Comparison of ENCODE assay signal across 8 cellular contexts in the genomic region with DNA sequence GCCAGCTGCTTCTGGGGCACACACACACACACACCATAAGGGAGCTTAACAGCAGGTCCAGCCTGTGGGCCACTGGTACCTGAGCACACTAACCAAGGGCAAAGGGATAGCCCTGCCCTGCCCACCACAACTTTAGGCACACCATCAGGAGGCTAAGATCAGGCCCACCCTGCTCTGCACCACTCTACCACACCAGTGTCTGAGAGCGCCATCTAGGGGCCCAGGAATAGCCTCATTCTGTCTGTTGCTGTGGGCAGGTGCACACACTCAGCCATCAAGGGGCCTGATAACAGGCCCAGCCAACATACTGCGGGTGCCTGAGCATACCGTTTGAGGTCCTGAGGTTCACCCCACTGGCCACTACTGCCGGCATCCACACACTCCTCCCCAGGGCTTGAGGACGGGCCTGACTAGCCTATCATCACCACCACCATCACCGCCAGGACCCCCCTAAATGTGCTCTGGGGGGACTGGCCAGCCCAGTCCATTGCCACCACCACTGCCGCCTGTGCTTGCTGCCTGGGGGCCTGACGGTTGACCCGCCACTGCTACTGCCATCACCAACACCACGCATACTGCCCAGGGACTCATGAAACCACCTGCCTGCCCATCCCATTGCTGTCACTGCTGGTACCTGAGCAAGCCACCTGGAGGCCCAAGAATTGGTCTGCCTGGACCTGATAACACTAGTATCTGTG. TPM values are rescaled to one million over a fixed set of nuclear protein-coding genes. Genes with fewer than 3 reads are reported as not detected.
A peak's percentile ranks its signal among the peaks of the same experiment; 100 is the strongest.
DNase-seq lines count a peak whose midpoint lies in the region; ATAC-seq, FAIRE-seq and TF ChIP-seq lines count a peak whose summit lies in the region.

No MANE protein-coding gene starts in this region.

- intact Hi-C loops in A673 (cut with micrococcal nuclease; ENCODE audit: unreplicated experiment) (no loop called here), GM12878 (cut with micrococcal nuclease; ENCODE audit: unreplicated experiment) (loop anchor here (1.0 kb wide), 1 partner anchor 95 kb away; no protein-coding TSS in a partner anchor)

- H3K4me3 ChIP-seq in A673 (ENCODE audit: low read depth, low read length, poor library complexity, severe bottlenecking) (no peak overlapping the region), GM12878 (no peak overlapping the region)

- POLR2A ChIA-PET in A673 (lab: Charles Lee; ENCODE audit: low non-redundant PET) = no interaction called here
- POLR2A ChIA-PET in GM12878 (lab: Charles Lee) = no interaction called here

- H3K4me1 Mint-ChIP-seq in natural killer cell treated with Interleukin-12 subunit alpha and Interleukin-12 subunit beta and Interleukin-15 and Interleukin-18, amount 100 ng/mL, for 72 hours (ENCODE audit: low read depth in 2 of 2) = peaks cover 11 to 19% of the 10 kb centered on the region in 2 donors

- BruUV-seq in A673 (replicated peaks; lab: Mats Ljungman, UMichigan) (no TSS peak), GM12878 (replicated peaks; lab: Mats Ljungman, UMichigan) (no TSS peak)

- no peak overlapping the region for H3K4me2 ChIP-seq in GM12878 (ENCODE audit: control insufficient read depth, insufficient read depth)

- 77% methylated on average over 10 of the region's 10 CpGs for WGBS in GM12878 (ENCODE audit: insufficient coverage, insufficient replicate concordance, low lambda C conversion rate, missing lambda C conversion rate)

- no peaks in the 10 kb centered on the region for H3K4me1 ChIP-seq in A673 (ENCODE audit: insufficient read depth, low read length, poor library complexity, severe bottlenecking)
- no peaks in the 10 kb centered on the region for H3K4me1 ChIP-seq in GM12878 (ENCODE audit: control insufficient read depth, insufficient read depth, low read length)

- TF ChIP-seq EP300 in GM12878 (IDR thresholded peaks at IDR 0.05; ENCODE audit: borderline replicate concordance in 1 of 2, control insufficient read depth in 1 of 2, low read depth in 2 of 2, low read length in 2 of 2) = no peak

- H3K79me2 ChIP-seq in GM12878 (ENCODE audit: control insufficient read depth, insufficient read depth, low read length) = peaks cover 5% of the 10 kb centered on the region

- DNase-seq in A673 (ENCODE audit: low spot score) (peak; percentile 52), GM18507 (ENCODE audit: extremely low spot score, insufficient read length, low read depth) (no peak), SKM-1 (lab: John Stamatoyannopoulos, UW; ENCODE audit: unreplicated experiment) (peak; percentile 11), GM12878 (ENCODE audit: low read depth, low spot score) (no peak), NCI-H1436 (lab: John Stamatoyannopoulos, UW) (no peak)
- no peak for DNase-seq in natural killer cell treated with Interleukin-12 subunit alpha and Interleukin-12 subunit beta and Interleukin-15 and Interleukin-18, amount 100 ng/mL, for 72 hours (ENCODE audit: low spot score)

- H3K36me3 ChIP-seq in A673 (ENCODE audit: insufficient read depth, low read length, poor library complexity, severe bottlenecking) = no peaks in the 10 kb centered on the region
- H3K36me3 ChIP-seq in GM12878 (ENCODE audit: control insufficient read depth in 2 of 2, insufficient read depth in 2 of 2, low read length in 1 of 2) = peaks cover 4 to 11% of the 10 kb centered on the region in 2 experiments; a peak in 3 of 4 replicates

- no peak overlapping the region for H2AFZ ChIP-seq in GM12878 (ENCODE audit: control insufficient read depth, low read depth, low read length)

- H3K27ac Mint-ChIP-seq in natural killer cell treated with Interleukin-12 subunit alpha and Interleukin-12 subunit beta and Interleukin-15 and Interleukin-18, amount 100 ng/mL, for 72 hours = no peak overlapping the region

- H3K9me3 ChIP-seq in A673 (ENCODE audit: low read depth, low read length, poor library complexity, severe bottlenecking) = no peaks in the 10 kb centered on the region
- H3K9me3 ChIP-seq in GM12878 (replicated peaks; ENCODE audit: control insufficient read depth, insufficient read depth, low read length) = no peaks in the 10 kb centered on the region; the same call in 2 of the 3 replicates

- H3K36me3 Mint-ChIP-seq in natural killer cell treated with Interleukin-12 subunit alpha and Interleukin-12 subunit beta and Interleukin-15 and Interleukin-18, amount 100 ng/mL, for 72 hours = peaks cover 11% of the 10 kb centered on the region

- no peak overlapping the region for H3K4me3 Mint-ChIP-seq in natural killer cell treated with Interleukin-12 subunit alpha and Interleukin-12 subunit beta and Interleukin-15 and Interleukin-18, amount 100 ng/mL, for 72 hours

- no peak for TF ChIP-seq POLR2A in GM12878 (IDR thresholded peaks at IDR 0.05; ENCODE audit: low read depth, low read length)

- H3K9me3 Mint-ChIP-seq in natural killer cell treated with Interleukin-12 subunit alpha and Interleukin-12 subunit beta and Interleukin-15 and Interleukin-18, amount 100 ng/mL, for 72 hours = no peaks in the 10 kb centered on the region

- CTCF ChIA-PET in A673 (lab: Charles Lee) (no interaction called here), GM12878 (lab: Yijun Ruan, JAX) (interaction anchor here (0.6 to 2.3 kb wide), 9 partner anchors 9 to 281 kb away, joined by 3 to 15 read pairs (median 4); no protein-coding TSS in a partner anchor)

- SMC1A ChIA-PET in GM12878 (lab: Charles Lee; ENCODE audit: uncharacterized antibody, unreplicated experiment) = interaction anchor here (0.5 to 0.8 kb wide), 2 partner anchors 9 to 95 kb away, joined by 3 read pairs; no protein-coding TSS in a partner anchor

- H3K27ac ChIP-seq in A673 (ENCODE audit: low read depth, low read length, poor library complexity, severe bottlenecking) (no peak overlapping the region), GM12878 (ENCODE audit: control insufficient read depth, insufficient read depth) (no peak overlapping the region)

- peak; percentile 65 for TF ChIP-seq CTCF in A673 (conservative IDR thresholded peaks at IDR 0.05; ENCODE audit: low read depth, low read length)
- TF ChIP-seq CTCF in GM12878 (IDR thresholded peaks at IDR 0.05 in 2 of 3, conservative IDR thresholded peaks at IDR 0.05 in 1 of 3; ENCODE audit: control insufficient read depth in 2 of 3, extremely low read depth in 1 of 3, insufficient read depth in 1 of 3, low read depth in 3 of 3, low read length in 3 of 3) = peak; percentile 55 to 67 (median 63); a peak in 5 of 6 replicates

- TF ChIP-seq RAD21 in GM12878 (IDR thresholded peaks at IDR 0.05; ENCODE audit: insufficient read depth, low read depth, low read length) = peak; percentile 69

- H3K27me3 ChIP-seq in A673 (replicated peaks; ENCODE audit: insufficient read depth, low read depth, low read length, poor library complexity) (no peaks in the 10 kb centered on the region), GM12878 (replicated peaks in 1 of 2; ENCODE audit: control insufficient read depth in 2 of 2, insufficient read depth in 2 of 2, low read length in 1 of 2) (no peaks in the 10 kb centered on the region)

- no peaks in the 10 kb centered on the region for H4K20me1 ChIP-seq in GM12878 (ENCODE audit: control insufficient read depth, insufficient read depth)

- H3K9ac ChIP-seq in GM12878 (ENCODE audit: control insufficient read depth, insufficient read depth, low read length) = no peak overlapping the region

- ATAC-seq in GM12878 (peak; percentile 99), HG03196 (IDR thresholded peaks at IDR 0.05; ENCODE audit: unreplicated experiment) (no peak), HG03457 (IDR thresholded peaks at IDR 0.05; ENCODE audit: unreplicated experiment) (no peak)
- ATAC-seq in natural killer cell treated with Interleukin-12 subunit alpha and Interleukin-12 subunit beta and Interleukin-15 and Interleukin-18, amount 100 ng/mL, for 72 hours = peak; percentile 79 to 80

- RAD21 ChIA-PET in GM12878 (lab: Charles Lee; ENCODE audit: unreplicated experiment) = interaction anchor here (1.5 to 2.1 kb wide), 2 partner anchors 59 to 95 kb away, joined by 3 to 12 read pairs; no protein-coding TSS in a partner anchor

- in situ Hi-C loops in GM12878 (cut with MboI) = no loop called here

- peak; percentile 21 for FAIRE-seq in GM18507 (lab: Jason Lieb, UNC)
- FAIRE-seq in GM12878 (lab: Jason Lieb, UNC) = no peak

- H3K27me3 Mint-ChIP-seq in natural killer cell treated with Interleukin-12 subunit alpha and Interleukin-12 subunit beta and Interleukin-15 and Interleukin-18, amount 100 ng/mL, for 72 hours = no peaks in the 10 kb centered on the region

RNA-seq across cellular contexts. Expression of a gene that starts 31.3 kb away (rescaled TPM):
- total RNA-seq in A673 (2021) (48.5 and 53.6 TPM in 2 replicates), GM12878 (2014; rRNA removed) (41.9 and 46.9 TPM in 2 replicates), GM12878 (2014; rRNA removed; fragmentation: Illumina TruSeq; extraction: Trizol) (37.5 and 40.2 TPM in 2 replicates), GM12878 (2021) (38.3 and 41.6 TPM in 2 replicates)
- total RNA-seq in GM12878 (2013; cell fraction: nucleolus; rRNA removed) = 97.5 and 114 TPM in 2 replicates
- polyA plus RNA-seq in GM12878 (2011; ENCODE audit: low read depth) = 11.3 TPM
- polyA plus RNA-seq in GM12878 (2011; rRNA removed) (46.4 and 68.5 TPM in 2 replicates), GM12878 (2014; fragmentation: Illumina TruSeq; extraction: Trizol) (36.7 TPM in 2 replicates), GM12878 (2014; fragmentation: Nextera tagmentation; extraction: Ambion mirVana) (10 to 100 TPM; 46.5 to 67.2 TPM), GM12878 (2014; rRNA removed) (34.5 and 43.6 TPM in 2 replicates), GM12878 (2016; fragmentation: Nextera tagmentation; extraction: Ambion mirVana) (10 to 100 TPM; 72.3 to 74.2 TPM)
- 35.9 and 46.6 TPM in 2 replicates for polyA plus RNA-seq in GM12878 (2011; cell fraction: cytosol; rRNA removed)
- polyA plus RNA-seq in GM12878 (2011; cell fraction: nucleus; rRNA removed) = 25.8 and 25.9 TPM in 2 replicates
- 15.8 and 17.9 TPM in 2 replicates for polyA plus RNA-seq in GM12878 (2012)
- polyA minus RNA-seq in GM12878 (2011; rRNA and poly(A)+ RNA removed) = 20.3 and 27.5 TPM in 2 replicates
- polyA minus RNA-seq in GM12878 (2011; cell fraction: cytosol; rRNA and poly(A)+ RNA removed) = 5.1 and 13.8 TPM in 2 replicates
- 27.0 and 42.8 TPM in 2 replicates for polyA minus RNA-seq in GM12878 (2011; cell fraction: nucleus; rRNA and poly(A)+ RNA removed)
- total RNA-seq in natural killer cell treated with Interleukin-12 subunit alpha and Interleukin-12 subunit beta and Interleukin-15 and Interleukin-18, amount 100 ng/mL, for 72 hours = 10 to 100 TPM; 27.7 to 44.7 TPM

RNA-seq across cellular contexts. Expression of a gene that starts 31.4 kb away (rescaled TPM):
- total RNA-seq in A673 (2021) = 17.3 and 22.6 TPM in 2 replicates
- 38.0 and 48.8 TPM in 2 replicates for total RNA-seq in GM12878 (2013; cell fraction: nucleolus; rRNA removed)
- 15.5 and 21.7 TPM in 2 replicates for total RNA-seq in GM12878 (2014; rRNA removed)
- total RNA-seq in GM12878 (2014; rRNA removed; fragmentation: Illumina TruSeq; extraction: Trizol) = 20.7 and 21.0 TPM in 2 replicates
- 17.1 and 18.2 TPM in 2 replicates for total RNA-seq in GM12878 (2021)
- 11.4 TPM for polyA plus RNA-seq in GM12878 (2011; ENCODE audit: low read depth)
- polyA plus RNA-seq in GM12878 (2011; rRNA removed) = 24.5 and 40.9 TPM in 2 replicates
- 10.7 and 12.3 TPM in 2 replicates for polyA plus RNA-seq in GM12878 (2011; cell fraction: cytosol; rRNA removed)
- 8.2 and 9.9 TPM in 2 replicates for polyA plus RNA-seq in GM12878 (2011; cell fraction: nucleus; rRNA removed)
- 10.6 and 12.7 TPM in 2 replicates for polyA plus RNA-seq in GM12878 (2012)
- polyA plus RNA-seq in GM12878 (2014; fragmentation: Illumina TruSeq; extraction: Trizol) = 17.8 and 20.2 TPM in 2 replicates
- 10 to 100 TPM; 34.0 to 40.0 TPM for polyA plus RNA-seq in GM12878 (2014; fragmentation: Nextera tagmentation; extraction: Ambion mirVana)
- polyA plus RNA-seq in GM12878 (2014; rRNA removed) = 14.8 and 15.9 TPM in 2 replicates
- polyA plus RNA-seq in GM12878 (2016; fragmentation: Nextera tagmentation; extraction: Ambion mirVana) = 10 to 100 TPM; 28.0 to 32.7 TPM
- polyA minus RNA-seq in GM12878 (2011; rRNA and poly(A)+ RNA removed) = 16.9 and 22.8 TPM in 2 replicates
- 5.9 TPM in 2 replicates for polyA minus RNA-seq in GM12878 (2011; cell fraction: cytosol; rRNA and poly(A)+ RNA removed)
- polyA minus RNA-seq in GM12878 (2011; cell fraction: nucleus; rRNA and poly(A)+ RNA removed) = 7.5 and 9.2 TPM in 2 replicates
- 1 to 10 TPM; 5.7 to 9.8 TPM for total RNA-seq in natural killer cell treated with Interleukin-12 subunit alpha and Interleukin-12 subunit beta and Interleukin-15 and Interleukin-18, amount 100 ng/mL, for 72 hours

Comparison
In these comparisons a context has a peak if more than half of its experiments do, and no peak if none do; other contexts are left out.
1. DNase-seq: peak in A673 (single experiment) and SKM-1 (single experiment); none in GM18507 (single experiment), GM12878 (single experiment), natural killer cell treated with Interleukin-12 subunit alpha and Interleukin-12 subunit beta and Interleukin-15 and Interleukin-18, amount 100 ng/mL, for 72 hours (single experiment) and NCI-H1436 (single experiment).
2. ATAC-seq: peak in GM12878 (single experiment) and natural killer cell treated with Interleukin-12 subunit alpha and Interleukin-12 subunit beta and Interleukin-15 and Interleukin-18, amount 100 ng/mL, for 72 hours (2 of 2); none in HG03196 (single experiment) and HG03457 (single experiment).